Comparison of ENCODE assay signal across 15 cellular contexts in genomic region chr6:234706-235372, GRCh38. TPM values are rescaled to one million over a fixed set of nuclear protein-coding genes. Genes with fewer than 3 reads are reported as not detected.
A peak's percentile ranks its signal among the peaks of the same experiment; 100 is the strongest.
DNase-seq lines count a peak whose midpoint lies in the region; ATAC-seq lines count a peak whose summit lies in the region.
"Had no signal": no experiment of that assay in that cellular context is flagged by ENCODE, and none has a peak within 500 bp of the region (broad histone marks: within the 10 kb centered on the region; RNA-seq: fewer than 3 reads in every experiment).

No MANE protein-coding gene starts in this region.

- peaks cover 27 to 37% (median 30%) of the 10 kb centered on the region in 10 experiments for H3K4me1 ChIP-seq in BLaER1 treated with 17β-estradiol and CSF1 and Interleukin-3, amounts not matched to agents 10 nM and 100 nM
- peaks cover 25% of the 10 kb centered on the region for H3K4me1 ChIP-seq in CD4-positive, alpha-beta memory T cell (ENCODE audit: insufficient read depth, low read length)
- H3K4me1 ChIP-seq: pancreas had no signal

- H3K36me3 ChIP-seq in BLaER1 treated with 17β-estradiol and CSF1 and Interleukin-3, amounts not matched to agents 10 nM and 100 nM = no peaks in the 10 kb centered on the region
- no peaks in the 10 kb centered on the region for H3K36me3 ChIP-seq in CD4-positive, alpha-beta memory T cell (ENCODE audit: insufficient read depth, low read length)
- H3K36me3 ChIP-seq: left lung, pancreas, tibial nerve had no signal

- H3K4me2 ChIP-seq in BLaER1 treated with 17β-estradiol and CSF1 and Interleukin-3, amounts not matched to agents 10 nM and 100 nM = peak overlapping the region; percentile 71 to 88 (median 81); a peak in 21 of 22 replicates

- H3K36me3 Mint-ChIP-seq in CD4-positive, alpha-beta memory T cell = no peaks in the 10 kb centered on the region
- H3K36me3 Mint-ChIP-seq in T-cell (no peaks in the 10 kb centered on the region), immature natural killer cell (no peaks in the 10 kb centered on the region)

- no peaks in the 10 kb centered on the region for H3K27me3 Mint-ChIP-seq in CD4-positive, alpha-beta memory T cell
- H3K27me3 Mint-ChIP-seq in T-cell (no peaks in the 10 kb centered on the region), immature natural killer cell (ENCODE audit: low read depth in 3 of 3) (peaks cover 0 to 5% (median 4%) of the 10 kb centered on the region in 3 donors)

- CTCF ChIA-PET in CD4-positive, alpha-beta memory T cell (lab: Charles Lee; ENCODE audit: partially characterized antibody) = interaction anchor here (1.1 kb wide), 1 partner anchor 18 kb away, joined by 3 read pairs; no protein-coding TSS in a partner anchor
- CTCF ChIA-PET in T-cell (lab: Charles Lee) = no interaction called here

- no peaks in the 10 kb centered on the region for H3K9me3 Mint-ChIP-seq in CD4-positive, alpha-beta memory T cell
- H3K9me3 Mint-ChIP-seq in T-cell (no peaks in the 10 kb centered on the region), immature natural killer cell (no peaks in the 10 kb centered on the region)

- no peak for DNase-seq in CD4-positive, alpha-beta memory T cell
- DNase-seq in T-cell (no peak), immature natural killer cell (no peak), NCI-H1105 treated with DMSO at 0.1 percent for 48 hours (lab: John Stamatoyannopoulos, UW) (no peak), dedifferentiated amniotic fluid mesenchymal stem cell (ENCODE audit: extremely low spot score) (no peak), GOT3 (lab: John Stamatoyannopoulos, UW) (no peak)
- DNase-seq: C1 segment of cervical spinal cord; DND-41; left lung; pancreas; stimulated activated CD4-positive, alpha-beta T cell treated with anti-CD3 and anti-CD28 coated beads, Interleukin-4, amount 100 ng/mL, for 24 hours; stimulated activated CD8-positive, alpha-beta memory T cell treated with anti-CD3 and anti-CD28 coated beads, Interleukin-4, amount 100 ng/mL, for 48 hours had no signal

- H3K4me1 Mint-ChIP-seq in CD4-positive, alpha-beta memory T cell = peaks cover 18 to 31% (median 23%) of the 10 kb centered on the region in 4 donors
- H3K4me1 Mint-ChIP-seq in T-cell = peaks cover 26 to 31% (median 27%) of the 10 kb centered on the region in 3 donors
- peaks cover 26 to 27% of the 10 kb centered on the region in 2 donors for H3K4me1 Mint-ChIP-seq in immature natural killer cell

- peak overlapping the region in 5 of 11 experiments; percentile 62 to 81 (median 77); a peak in 6 of 22 replicates for H3K9ac ChIP-seq in BLaER1 treated with 17β-estradiol and CSF1 and Interleukin-3, amounts not matched to agents 10 nM and 100 nM

- peak overlapping the region in 5 of 7 donors; percentile 70 to 93 (median 86) for H3K27ac Mint-ChIP-seq in CD4-positive, alpha-beta memory T cell
- H3K27ac Mint-ChIP-seq in T-cell = peak overlapping the region; percentile 84 to 87
- peak overlapping the region; percentile 69 to 94 (median 92) for H3K27ac Mint-ChIP-seq in immature natural killer cell

- H3K9me3 ChIP-seq in BLaER1 treated with 17β-estradiol and CSF1 and Interleukin-3, amounts not matched to agents 10 nM and 100 nM (replicated peaks in 1 of 11) = no peaks in the 10 kb centered on the region
- no peaks in the 10 kb centered on the region for H3K9me3 ChIP-seq in CD4-positive, alpha-beta memory T cell (ENCODE audit: control insufficient read depth in 1 of 2, low read length in 2 of 2)
- H3K9me3 ChIP-seq: left lung, pancreas, tibial nerve had no signal

- H3K4me3 Mint-ChIP-seq in CD4-positive, alpha-beta memory T cell = peak overlapping the region in 2 of 8 donors; percentile 35 to 65
- H3K4me3 Mint-ChIP-seq in T-cell = peak overlapping the region in 1 of 3 donors; percentile 81
- H3K4me3 Mint-ChIP-seq in immature natural killer cell = peak overlapping the region in 4 of 5 donors; percentile 31 to 82 (median 74)

- peak overlapping the region in 8 of 11 experiments; percentile 78 to 90 (median 82); a peak in 15 of 22 replicates for H3K27ac ChIP-seq in BLaER1 treated with 17β-estradiol and CSF1 and Interleukin-3, amounts not matched to agents 10 nM and 100 nM
- peak overlapping the region; percentile 25 for H3K27ac ChIP-seq in CD4-positive, alpha-beta memory T cell (ENCODE audit: low read depth, low read length)
- H3K27ac ChIP-seq: epithelial cell of prostate, pancreas had no signal

- intact Hi-C loops in CD4-positive, alpha-beta memory T cell (cut with micrococcal nuclease) = loop anchor here (1.0 to 5.0 kb wide), 2 partner anchors 10 to 38 kb away; no protein-coding TSS in a partner anchor

- H3K27me3 ChIP-seq in BLaER1 treated with 17β-estradiol and CSF1 and Interleukin-3, amounts not matched to agents 10 nM and 100 nM = no peaks in the 10 kb centered on the region
- no peaks in the 10 kb centered on the region for H3K27me3 ChIP-seq in CD4-positive, alpha-beta memory T cell (ENCODE audit: insufficient read depth, low read length)
- H3K27me3 ChIP-seq: left lung, pancreas, tibial nerve had no signal

- POLR2A ChIA-PET in CD4-positive, alpha-beta memory T cell (lab: Charles Lee; ENCODE audit: partially characterized antibody) = interaction anchor here (0.7 to 1.3 kb wide), 2 partner anchors 8 to 58 kb away, joined by 3 to 4 read pairs; partner anchors contain the start of gene DUSP22
- POLR2A ChIA-PET in T-cell (lab: Charles Lee) = no interaction called here

- H4K20me1 ChIP-seq in BLaER1 treated with 17β-estradiol and CSF1 and Interleukin-3, amounts not matched to agents 10 nM and 100 nM = no peaks in the 10 kb centered on the region

- H3K4me3 ChIP-seq in BLaER1 treated with 17β-estradiol and CSF1 and Interleukin-3, amounts not matched to agents 10 nM and 100 nM = no peak overlapping the region
- no peak overlapping the region for H3K4me3 ChIP-seq in CD4-positive, alpha-beta memory T cell (ENCODE audit: low read length in 2 of 2)
- H3K4me3 ChIP-seq: left lung had no signal

- no peak for ATAC-seq in T-cell (replicated peaks in 1 of 4)
- ATAC-seq: left lung, pancreas had no signal

RNA-seq across cellular contexts. Expression of gene DUSP22, which starts 57.4 kb away (rescaled TPM):
- 10 to 100 TPM; 43.4 to 49.4 TPM for total RNA-seq in CD4-positive, alpha-beta memory T cell
- polyA plus RNA-seq in CD4-positive, alpha-beta memory T cell = 10 to 100 TPM; 32.8 to 34.4 TPM
- total RNA-seq in T-cell = 10 to 100 TPM; 32.0 to 52.4 (median 42.1) TPM
- 10 to 100 TPM; 55.0 to 80.1 (median 65.3) TPM for polyA plus RNA-seq in immature natural killer cell
